8 cellular contexts compared by ENCODE assay signal in genomic region chrX:138128025-138128671, GRCh38.
DNase-seq lines count a peak whose midpoint lies in the region; ATAC-seq lines count a peak whose summit lies in the region.

No MANE protein-coding gene starts in this region.

- ATAC-seq in GM19395 (IDR thresholded peaks at IDR 0.05; ENCODE audit: unreplicated experiment) (peak; percentile 99), HG03196 (IDR thresholded peaks at IDR 0.05; ENCODE audit: unreplicated experiment) (peak; percentile 71), esophagus mucosa (peak; percentile 39), GM18520 (IDR thresholded peaks at IDR 0.05; ENCODE audit: unreplicated experiment) (no peak)

- H3K4me2 ChIP-seq in trophoblast cell (ENCODE audit: low read length), result no peak overlapping the region

- H3K9ac ChIP-seq in trophoblast cell (ENCODE audit: low read length), result no peak overlapping the region

- no peak overlapping the region for H3K18ac ChIP-seq in trophoblast cell (ENCODE audit: low read length)

- no peaks in the 10 kb centered on the region for H3K27me3 ChIP-seq in trophoblast cell (ENCODE audit: insufficient read depth, low read length)

- no peak overlapping the region for H2BK5ac ChIP-seq in trophoblast cell (ENCODE audit: low read depth, low read length, poor library complexity)

- H3K23ac ChIP-seq in trophoblast cell (ENCODE audit: low read length), result no peak overlapping the region

- no peak overlapping the region for H3K4ac ChIP-seq in trophoblast cell (ENCODE audit: low read depth, low read length)

- H4K91ac ChIP-seq in trophoblast cell (ENCODE audit: low read depth, low read length), result no peak overlapping the region

- no peaks in the 10 kb centered on the region for H3K9me3 ChIP-seq in trophoblast cell (ENCODE audit: insufficient read depth, low read depth, low read length)

- no peak overlapping the region for H2BK12ac ChIP-seq in trophoblast cell (ENCODE audit: low read length)

- no peaks in the 10 kb centered on the region for H3K36me3 ChIP-seq in trophoblast cell (ENCODE audit: control insufficient read depth in 1 of 2, insufficient read depth in 2 of 2, low read length in 2 of 2)

- H3K79me1 ChIP-seq in trophoblast cell (ENCODE audit: low read length), result no peaks in the 10 kb centered on the region

- no peak overlapping the region for H2BK120ac ChIP-seq in trophoblast cell (ENCODE audit: insufficient read depth, low read length, poor library complexity)

- H4K8ac ChIP-seq in trophoblast cell (ENCODE audit: low read depth, low read length), result no peak overlapping the region

- H3K4me3 ChIP-seq in trophoblast cell (ENCODE audit: low read depth, low read length), result no peak overlapping the region

- H3K14ac ChIP-seq in trophoblast cell (ENCODE audit: low read length), result no peak overlapping the region

- WGBS in trophoblast cell (ENCODE audit: extremely low coverage, insufficient coverage, insufficient read length), result no CpG with 5 or more reads among the region's 8 CpGs

- H4K12ac ChIP-seq in trophoblast cell (ENCODE audit: low read depth, low read length), result no peak overlapping the region

- no peaks in the 10 kb centered on the region for H3K4me1 ChIP-seq in trophoblast cell (ENCODE audit: control insufficient read depth in 1 of 2, insufficient read depth in 2 of 2, low read length in 2 of 2)

- H2AK5ac ChIP-seq in trophoblast cell (ENCODE audit: low read length), result no peak overlapping the region

- peak; percentile 18 for DNase-seq in SKM-1 treated with dmso at 0.1 percent for 144 hours (lab: John Stamatoyannopoulos, UW; ENCODE audit: unreplicated experiment)
- DNase-seq in SKM-1 (lab: John Stamatoyannopoulos, UW; ENCODE audit: unreplicated experiment), result no peak
- DNase-seq in OCI-M1 (lab: John Stamatoyannopoulos, UW), result peak; percentile 47
- DNase-seq in trophoblast cell, result peak; percentile 1 to 67

- H3K27ac ChIP-seq in trophoblast cell (ENCODE audit: low read depth, low read length), result no peak overlapping the region

- H2AFZ ChIP-seq in trophoblast cell (ENCODE audit: insufficient read depth, low read length, poor library complexity), result no peak overlapping the region

- no peaks in the 10 kb centered on the region for H3K79me2 ChIP-seq in trophoblast cell (ENCODE audit: control insufficient read depth, insufficient read depth, low read length, poor library complexity)
